In genomic region chr1:210117681-210118170, GRCh38 we compare ENCODE assay signal across 29 cellular contexts.
"Had no signal": no experiment of that assay in that cellular context is flagged by ENCODE, and none has a peak within 500 bp of the region (broad histone marks: within the 10 kb centered on the region; RNA-seq: fewer than 3 reads in every experiment).

No MANE protein-coding gene starts in this region.

- H3K27me3 ChIP-seq: brain microvascular endothelial cell, cardiac muscle cell, Peyer's patch had no signal

- H3K4me1 ChIP-seq: Peyer's patch, SJCRH30 had no signal

- H3K4me3 Mint-ChIP-seq: activated CD4-positive, alpha-beta memory T cell treated with anti-CD3 and anti-CD28 coated beads for 36 hours; activated CD4-positive, alpha-beta T cell treated with anti-CD3 and anti-CD28 coated beads, Interleukin-2, amount 10 ng/mL, durations not matched to agents 7 days and 5 days; activated naive CD4-positive, alpha-beta T cell treated with anti-CD3 and anti-CD28 coated beads, Interleukin-2, amount 10 ng/mL, durations not matched to agents 7 days and 5 days; activated naive CD8-positive, alpha-beta T cell treated with anti-CD3 and anti-CD28 coated beads for 36 hours; activated T-helper 17 cell treated with anti-CD3 and anti-CD28 coated beads, Interleukin-2, amount 50 U/mL, for 72 hours had no signal

- H3K27me3 Mint-ChIP-seq: activated CD4-positive, alpha-beta memory T cell treated with anti-CD3 and anti-CD28 coated beads for 36 hours; activated CD4-positive, alpha-beta T cell treated with anti-CD3 and anti-CD28 coated beads, Interleukin-2, amount 10 ng/mL, durations not matched to agents 7 days and 5 days; activated naive CD4-positive, alpha-beta T cell treated with anti-CD3 and anti-CD28 coated beads, Interleukin-2, amount 10 ng/mL, durations not matched to agents 7 days and 5 days; activated naive CD8-positive, alpha-beta T cell treated with anti-CD3 and anti-CD28 coated beads for 36 hours; activated T-helper 17 cell treated with anti-CD3 and anti-CD28 coated beads, Interleukin-2, amount 50 U/mL, for 72 hours had no signal

- H3K27ac Mint-ChIP-seq: activated CD4-positive, alpha-beta memory T cell treated with anti-CD3 and anti-CD28 coated beads for 36 hours; activated CD4-positive, alpha-beta T cell treated with anti-CD3 and anti-CD28 coated beads, Interleukin-2, amount 10 ng/mL, durations not matched to agents 7 days and 5 days; activated naive CD4-positive, alpha-beta T cell treated with anti-CD3 and anti-CD28 coated beads, Interleukin-2, amount 10 ng/mL, durations not matched to agents 7 days and 5 days; activated naive CD8-positive, alpha-beta T cell treated with anti-CD3 and anti-CD28 coated beads for 36 hours; activated T-helper 17 cell treated with anti-CD3 and anti-CD28 coated beads, Interleukin-2, amount 50 U/mL, for 72 hours had no signal

- H3K36me3 Mint-ChIP-seq: activated CD4-positive, alpha-beta memory T cell treated with anti-CD3 and anti-CD28 coated beads for 36 hours; activated naive CD4-positive, alpha-beta T cell treated with anti-CD3 and anti-CD28 coated beads, Interleukin-2, amount 10 ng/mL, durations not matched to agents 7 days and 5 days; activated naive CD8-positive, alpha-beta T cell treated with anti-CD3 and anti-CD28 coated beads for 36 hours had no signal

- H3K4me3 ChIP-seq: cardiac muscle cell, MG63, Peyer's patch, SJCRH30 had no signal

- H3K36me3 ChIP-seq: brain microvascular endothelial cell, cardiac muscle cell, MG63, Peyer's patch, SJCRH30 had no signal

- H3K9ac ChIP-seq: SK-N-SH had no signal

- H3K27ac ChIP-seq: brain microvascular endothelial cell, cardiac muscle cell, Peyer's patch, RWPE1, SJCRH30, VCaP had no signal

- H3K4me2 ChIP-seq: SK-N-SH had no signal

- DNase-seq: activated CD4-positive, alpha-beta memory T cell treated with anti-CD3 and anti-CD28 coated beads for 36 hours; activated CD4-positive, alpha-beta T cell treated with anti-CD3 and anti-CD28 coated beads, Interleukin-2, amount 10 ng/mL, durations not matched to agents 7 days and 5 days; activated CD4-positive, CD25-positive, alpha-beta regulatory T cell; activated gamma-delta T cell treated with Interleukin-2 at 50 U/mL for 16 hours; activated naive CD4-positive, alpha-beta T cell treated with anti-CD3 and anti-CD28 coated beads, Interleukin-2, amount 10 ng/mL, durations not matched to agents 7 days and 5 days; activated naive CD8-positive, alpha-beta T cell treated with anti-CD3 and anti-CD28 coated beads for 36 hours; activated T-cell treated with anti-CD3 and anti-CD28 coated beads for 4 hours; activated T-cell treated with anti-CD3 and anti-CD28 coated beads, Interleukin-2, amount 50 U/mL, for 48 hours; brain microvascular endothelial cell; MG63; MV-4-11; NCI-H1105; NCI-H1436; NCI-H1694 treated with DMSO at 0.1 percent for 48 hours; NCI-H2029 treated with DMSO at 0.1 percent for 48 hours; NCI-H2171; NCI-H226; NCI-H510A; NCI-H526 treated with DMSO at 0.1 percent for 48 hours; NK-92 treated with Interleukin-12 subunit alpha and Interleukin-12 subunit beta, amount 100 ng/mL, for 24 hours; Peyer's patch; Right ventricle myocardium superior; SJCRH30; SK-N-SH; T-helper 1 cell had no signal

- H3K9me3 ChIP-seq: MG63, Peyer's patch, SJCRH30, SK-N-SH had no signal

- H3K9me3 Mint-ChIP-seq: activated CD4-positive, alpha-beta memory T cell treated with anti-CD3 and anti-CD28 coated beads for 36 hours; activated CD4-positive, alpha-beta T cell treated with anti-CD3 and anti-CD28 coated beads, Interleukin-2, amount 10 ng/mL, durations not matched to agents 7 days and 5 days; activated naive CD4-positive, alpha-beta T cell treated with anti-CD3 and anti-CD28 coated beads, Interleukin-2, amount 10 ng/mL, durations not matched to agents 7 days and 5 days; activated naive CD8-positive, alpha-beta T cell treated with anti-CD3 and anti-CD28 coated beads for 36 hours; activated T-helper 17 cell treated with anti-CD3 and anti-CD28 coated beads, Interleukin-2, amount 50 U/mL, for 72 hours had no signal

- H3K4me1 Mint-ChIP-seq: activated CD4-positive, alpha-beta T cell treated with anti-CD3 and anti-CD28 coated beads, Interleukin-2, amount 10 ng/mL, durations not matched to agents 7 days and 5 days; activated naive CD4-positive, alpha-beta T cell treated with anti-CD3 and anti-CD28 coated beads, Interleukin-2, amount 10 ng/mL, durations not matched to agents 7 days and 5 days; activated naive CD8-positive, alpha-beta T cell treated with anti-CD3 and anti-CD28 coated beads for 36 hours; activated T-helper 17 cell treated with anti-CD3 and anti-CD28 coated beads, Interleukin-2, amount 50 U/mL, for 72 hours had no signal

- ATAC-seq: activated T-helper 17 cell treated with anti-CD3 and anti-CD28 coated beads, Interleukin-2, amount 50 U/mL, for 72 hours had no signal
